ENCODE assay signal across 23 cellular contexts in genomic region chrX:69396916-69397315, GRCh38.
"Had no signal": no experiment of that assay in that cellular context is flagged by ENCODE, and none has a peak within 500 bp of the region (broad histone marks: within the 10 kb centered on the region; RNA-seq: fewer than 3 reads in every experiment).

No MANE protein-coding gene starts in this region.

- H3K36me3 ChIP-seq: colonic mucosa, heart right ventricle, sigmoid colon, uterus had no signal

- H3K4me1 Mint-ChIP-seq: activated CD4-positive, alpha-beta memory T cell treated with anti-CD3 and anti-CD28 coated beads, Interleukin-2, amount 10 ng/mL, durations not matched to agents 7 days and 5 days; activated CD4-positive, alpha-beta T cell treated with anti-CD3 and anti-CD28 coated beads, Interleukin-2, amount 10 ng/mL, durations not matched to agents 24 days and 14 days; activated naive CD4-positive, alpha-beta T cell treated with anti-CD3 and anti-CD28 coated beads, Interleukin-2, amount 10 ng/mL, durations not matched to agents 7 days and 5 days; stimulated activated naive B cell treated with anti-CD40 and anti-IgM and Interleukin-4, amounts not matched to agents 10 μg/mL and 1 μg/mL and 100 μg/mL, for 72 hours had no signal

- FAIRE-seq: bronchial epithelial cell, islet of Langerhans had no signal

- H3K9me3 Mint-ChIP-seq: activated CD4-positive, alpha-beta memory T cell treated with anti-CD3 and anti-CD28 coated beads, Interleukin-2, amount 10 ng/mL, durations not matched to agents 7 days and 5 days; activated CD4-positive, alpha-beta T cell treated with anti-CD3 and anti-CD28 coated beads, Interleukin-2, amount 10 ng/mL, durations not matched to agents 24 days and 14 days; activated naive CD4-positive, alpha-beta T cell treated with anti-CD3 and anti-CD28 coated beads, Interleukin-2, amount 10 ng/mL, durations not matched to agents 7 days and 5 days; natural killer cell treated with Interleukin-12 subunit alpha and Interleukin-12 subunit beta and Interleukin-15 and Interleukin-18, amount 100 ng/mL, for 72 hours; stimulated activated naive B cell treated with anti-CD40 and anti-IgM and Interleukin-4, amounts not matched to agents 10 μg/mL and 1 μg/mL and 100 μg/mL, for 72 hours had no signal

- ATAC-seq: heart right ventricle; left cardiac atrium; natural killer cell treated with Interleukin-12 subunit alpha and Interleukin-12 subunit beta and Interleukin-15 and Interleukin-18, amount 100 ng/mL, for 72 hours; stimulated activated naive B cell treated with anti-CD40 and anti-IgM and Interleukin-4, amounts not matched to agents 10 μg/mL and 1 μg/mL and 100 μg/mL, for 72 hours had no signal

- H3K27ac ChIP-seq: colonic mucosa, dorsolateral prefrontal cortex, heart right ventricle, sigmoid colon, testis, uterus had no signal

- H3K4me3 ChIP-seq: colonic mucosa, dorsolateral prefrontal cortex, heart right ventricle, sigmoid colon, smooth muscle cell, testis, uterus had no signal

- H3K4me1 ChIP-seq: colonic mucosa, heart right ventricle, sigmoid colon, testis, uterus had no signal

- H3K4me2 ChIP-seq: smooth muscle cell had no signal

- H3K4me3 Mint-ChIP-seq: activated CD4-positive, alpha-beta memory T cell treated with anti-CD3 and anti-CD28 coated beads, Interleukin-2, amount 10 ng/mL, durations not matched to agents 7 days and 5 days; activated CD4-positive, alpha-beta T cell treated with anti-CD3 and anti-CD28 coated beads, Interleukin-2, amount 10 ng/mL, durations not matched to agents 24 days and 14 days; activated naive CD4-positive, alpha-beta T cell treated with anti-CD3 and anti-CD28 coated beads, Interleukin-2, amount 10 ng/mL, durations not matched to agents 7 days and 5 days; natural killer cell treated with Interleukin-12 subunit alpha and Interleukin-12 subunit beta and Interleukin-15 and Interleukin-18, amount 100 ng/mL, for 72 hours; stimulated activated naive B cell treated with anti-CD40 and anti-IgM and Interleukin-4, amounts not matched to agents 10 μg/mL and 1 μg/mL and 100 μg/mL, for 72 hours had no signal

- H3K9me3 ChIP-seq: colonic mucosa, heart right ventricle, sigmoid colon, testis, uterus had no signal

- H3K36me3 Mint-ChIP-seq: activated naive CD4-positive, alpha-beta T cell treated with anti-CD3 and anti-CD28 coated beads, Interleukin-2, amount 10 ng/mL, durations not matched to agents 7 days and 5 days; natural killer cell treated with Interleukin-12 subunit alpha and Interleukin-12 subunit beta and Interleukin-15 and Interleukin-18, amount 100 ng/mL, for 72 hours; stimulated activated naive B cell treated with anti-CD40 and anti-IgM and Interleukin-4, amounts not matched to agents 10 μg/mL and 1 μg/mL and 100 μg/mL, for 72 hours had no signal

- H3K27ac Mint-ChIP-seq: activated CD4-positive, alpha-beta memory T cell treated with anti-CD3 and anti-CD28 coated beads, Interleukin-2, amount 10 ng/mL, durations not matched to agents 7 days and 5 days; activated CD4-positive, alpha-beta T cell treated with anti-CD3 and anti-CD28 coated beads, Interleukin-2, amount 10 ng/mL, durations not matched to agents 24 days and 14 days; activated naive CD4-positive, alpha-beta T cell treated with anti-CD3 and anti-CD28 coated beads, Interleukin-2, amount 10 ng/mL, durations not matched to agents 7 days and 5 days; natural killer cell treated with Interleukin-12 subunit alpha and Interleukin-12 subunit beta and Interleukin-15 and Interleukin-18, amount 100 ng/mL, for 72 hours; stimulated activated naive B cell treated with anti-CD40 and anti-IgM and Interleukin-4, amounts not matched to agents 10 μg/mL and 1 μg/mL and 100 μg/mL, for 72 hours had no signal

- DNase-seq: activated CD4-positive, alpha-beta memory T cell treated with anti-CD3 and anti-CD28 coated beads, Interleukin-2, amount 10 ng/mL, durations not matched to agents 7 days and 5 days; activated CD4-positive, alpha-beta T cell treated with anti-CD3 and anti-CD28 coated beads, Interleukin-2, amount 10 ng/mL, durations not matched to agents 24 days and 14 days; activated CD4-positive, CD25-positive, alpha-beta regulatory T cell; activated effector memory CD4-positive, alpha-beta T cell treated with anti-CD3 and anti-CD28 coated beads, Interleukin-2, amount 50 U/mL, for 16 hours; activated naive CD4-positive, alpha-beta T cell treated with anti-CD3 and anti-CD28 coated beads, Interleukin-2, amount 10 ng/mL, durations not matched to agents 7 days and 5 days; amygdala; colonic mucosa; dorsolateral prefrontal cortex; heart right ventricle; left cardiac atrium; sigmoid colon; stimulated activated CD4-positive, alpha-beta T cell treated with anti-CD3 and anti-CD28 coated beads, Interleukin-15, amount 100 ng/mL, for 24 hours; stimulated activated CD4-positive, alpha-beta T cell treated with anti-CD3 and anti-CD28 coated beads, Interleukin-2, amount 100 ng/mL, for 48 hours; stimulated activated CD8-positive, alpha-beta memory T cell treated with anti-CD3 and anti-CD28 coated beads, Interleukin-4, amount 100 ng/mL, for 48 hours; stimulated activated naive B cell treated with anti-CD40 and anti-IgM and Interleukin-4, amounts not matched to agents 10 μg/mL and 1 μg/mL and 100 μg/mL, for 72 hours; T-helper 9 cell; testis; trophoblast cell; uterus had no signal

- H3K27me3 Mint-ChIP-seq: activated CD4-positive, alpha-beta T cell treated with anti-CD3 and anti-CD28 coated beads, Interleukin-2, amount 10 ng/mL, durations not matched to agents 24 days and 14 days; activated naive CD4-positive, alpha-beta T cell treated with anti-CD3 and anti-CD28 coated beads, Interleukin-2, amount 10 ng/mL, durations not matched to agents 7 days and 5 days had no signal

- H3K27me3 ChIP-seq: colonic mucosa, sigmoid colon, testis, uterus had no signal
